8 cellular contexts compared by ENCODE assay signal in genomic region chr18:22168360-22168921, GRCh38. TPM values are rescaled to one million over a fixed set of nuclear protein-coding genes. Genes with fewer than 3 reads are reported as not detected.
DNase-seq lines count a peak whose midpoint lies in the region; ATAC-seq and TF ChIP-seq lines count a peak whose summit lies in the region.

No MANE protein-coding gene starts in this region.

- H2BK15ac ChIP-seq in mesenchymal stem cell (ENCODE audit: low read depth, poor library complexity, severe bottlenecking) = no peak overlapping the region

- no peak overlapping the region for H2BK120ac ChIP-seq in mesenchymal stem cell (ENCODE audit: low read depth, low read length)

- no peaks in the 10 kb centered on the region for H3K9me3 ChIP-seq in CD4-positive, alpha-beta T cell (ENCODE audit: control insufficient read depth, low read length)
- H3K9me3 ChIP-seq in mesenchymal stem cell (ENCODE audit: control insufficient read depth, low read length) = no peaks in the 10 kb centered on the region
- no peaks in the 10 kb centered on the region for H3K9me3 ChIP-seq in effector memory CD4-positive, alpha-beta T cell (ENCODE audit: control insufficient read depth, low read length)

- no peaks in the 10 kb centered on the region for H3K36me3 Mint-ChIP-seq in CD4-positive, alpha-beta T cell (ENCODE audit: low read depth)

- H3K27ac ChIP-seq in CD4-positive, alpha-beta T cell (ENCODE audit: low read depth, low read length) = no peak overlapping the region
- H3K27ac ChIP-seq in brain microvascular endothelial cell (no peak overlapping the region), mesenchymal stem cell (ENCODE audit: low read length, poor library complexity, severe bottlenecking) (no peak overlapping the region)
- H3K27ac ChIP-seq in effector memory CD4-positive, alpha-beta T cell (ENCODE audit: insufficient read depth, low read length, poor library complexity, severe bottlenecking) = no peak overlapping the region

- H3K9ac ChIP-seq in mesenchymal stem cell (ENCODE audit: low read length) = peak overlapping the region; percentile 54

- peak overlapping the region; percentile 50 for H3K4me2 ChIP-seq in mesenchymal stem cell (ENCODE audit: low read length, poor library complexity, severe bottlenecking)

- DNase-seq in CD4-positive, alpha-beta T cell = no peak
- DNase-seq in NCI-H146 treated with DMSO at 0.1 percent for 48 hours (lab: John Stamatoyannopoulos, UW; ENCODE audit: unreplicated experiment) (peak; percentile 55), brain microvascular endothelial cell (no peak), mesenchymal stem cell (peak; percentile 53)
- no peak for DNase-seq in effector memory CD4-positive, alpha-beta T cell

- no peaks in the 10 kb centered on the region for H3K79me1 ChIP-seq in mesenchymal stem cell (replicated peaks; ENCODE audit: low read length, poor library complexity, severe bottlenecking)

- intact Hi-C loops in CD4-positive, alpha-beta T cell (cut with DNase I, micrococcal nuclease) = loop anchor here in 1 of 2 experiments (10.0 kb wide), 1 partner anchor 56 kb away; no protein-coding TSS in a partner anchor

- no peak overlapping the region for H2BK5ac ChIP-seq in mesenchymal stem cell (ENCODE audit: low read depth, low read length, poor library complexity, severe bottlenecking)

- H3K23ac ChIP-seq in mesenchymal stem cell (ENCODE audit: low read length in 2 of 2) = no peak overlapping the region

- no peak for TF ChIP-seq CTCF in CD4-positive, alpha-beta T cell (IDR thresholded peaks at IDR 0.05)
- peak; percentile 35 for TF ChIP-seq CTCF in brain microvascular endothelial cell (IDR thresholded peaks at IDR 0.05; ENCODE audit: low read depth, low read length, missing control alignments)

- peak overlapping the region; percentile 66 for H3K4me3 Mint-ChIP-seq in CD4-positive, alpha-beta T cell

- H3K27ac Mint-ChIP-seq in CD4-positive, alpha-beta T cell = no peak overlapping the region

- no peak for ATAC-seq in CD4-positive, alpha-beta T cell (ENCODE audit: poor library complexity)
- no peak for ATAC-seq in GM21723 (IDR thresholded peaks at IDR 0.05; ENCODE audit: unreplicated experiment)
- ATAC-seq in GM21381 (IDR thresholded peaks at IDR 0.05; ENCODE audit: unreplicated experiment) = no peak
- no peak for ATAC-seq in HG03521 (IDR thresholded peaks at IDR 0.05; ENCODE audit: unreplicated experiment)

- H3K4me1 ChIP-seq in mesenchymal stem cell (ENCODE audit: control insufficient read depth, insufficient read depth, low read depth, low read length) = peaks cover 53% of the 10 kb centered on the region
- H3K4me1 ChIP-seq in effector memory CD4-positive, alpha-beta T cell (ENCODE audit: control insufficient read depth, insufficient read depth, low read length, poor library complexity, severe bottlenecking) = peaks cover 21% of the 10 kb centered on the region

- under 1% methylated on average over 28 of the region's 36 CpGs for WGBS in mesenchymal stem cell

- POLR2A ChIA-PET in CD4-positive, alpha-beta T cell (lab: Charles Lee) = no interaction called here

- CTCF ChIA-PET in CD4-positive, alpha-beta T cell (lab: Charles Lee) = no interaction called here

- H3K27me3 Mint-ChIP-seq in CD4-positive, alpha-beta T cell = peaks cover 80% of the 10 kb centered on the region

- no peak overlapping the region for H4K91ac ChIP-seq in mesenchymal stem cell (ENCODE audit: low read length)

- no peak overlapping the region for H2BK12ac ChIP-seq in mesenchymal stem cell (ENCODE audit: low read length in 2 of 2)

- H3K27me3 ChIP-seq in CD4-positive, alpha-beta T cell (ENCODE audit: control insufficient read depth, insufficient read depth, low read length) = peaks cover 91% of the 10 kb centered on the region
- peaks cover 44% of the 10 kb centered on the region for H3K27me3 ChIP-seq in brain microvascular endothelial cell (replicated peaks)
- H3K27me3 ChIP-seq in mesenchymal stem cell (ENCODE audit: control insufficient read depth in 1 of 2, insufficient read depth in 1 of 2, low read length in 2 of 2) = peaks cover 50 to 68% of the 10 kb centered on the region in 2 experiments
- H3K27me3 ChIP-seq in effector memory CD4-positive, alpha-beta T cell (replicated peaks; ENCODE audit: control insufficient read depth, insufficient read depth, low read length, poor library complexity, severe bottlenecking) = peaks cover 51% of the 10 kb centered on the region

- H3K9me3 Mint-ChIP-seq in CD4-positive, alpha-beta T cell = no peaks in the 10 kb centered on the region

- H3K14ac ChIP-seq in mesenchymal stem cell (ENCODE audit: low read length in 2 of 2) = no peak overlapping the region

- H3K4me1 Mint-ChIP-seq in CD4-positive, alpha-beta T cell (ENCODE audit: low read depth) = peaks cover 13% of the 10 kb centered on the region

- H4K8ac ChIP-seq in mesenchymal stem cell (ENCODE audit: low read length) = no peak overlapping the region

- no peak overlapping the region for H2AFZ ChIP-seq in mesenchymal stem cell (ENCODE audit: low read depth, low read length)

- in situ Hi-C loops in brain microvascular endothelial cell (cut with HindIII; ENCODE audit: low pct_ligation_motif_present, low sequenced_read_pairs) = no loop called here

- H2AK5ac ChIP-seq in mesenchymal stem cell (ENCODE audit: low read length, severe bottlenecking) = no peak overlapping the region

- H3K4me3 ChIP-seq in brain microvascular endothelial cell (ENCODE audit: low read depth, low read length) = peak overlapping the region; percentile 86
- H3K4me3 ChIP-seq in mesenchymal stem cell (ENCODE audit: insufficient read depth in 1 of 2, low read depth in 1 of 2, low read length in 2 of 2) = peak overlapping the region in 1 of 2 experiments; percentile 95
- H3K4me3 ChIP-seq in effector memory CD4-positive, alpha-beta T cell (ENCODE audit: insufficient read depth, low read depth, low read length, poor library complexity, severe bottlenecking) = no peak overlapping the region

- peaks cover 26% of the 10 kb centered on the region for H3K36me3 ChIP-seq in brain microvascular endothelial cell (replicated peaks)
- H3K36me3 ChIP-seq in mesenchymal stem cell (ENCODE audit: control insufficient read depth in 1 of 2, insufficient read depth in 2 of 2, low read depth in 1 of 2, low read length in 2 of 2) = peaks cover 0 to 3% of the 10 kb centered on the region in 2 experiments
- H3K36me3 ChIP-seq in effector memory CD4-positive, alpha-beta T cell (ENCODE audit: control insufficient read depth, insufficient read depth, low read length) = no peaks in the 10 kb centered on the region

- H3K18ac ChIP-seq in mesenchymal stem cell (ENCODE audit: low read depth in 1 of 2, low read length in 2 of 2) = no peak overlapping the region

- no peak overlapping the region for H3K4ac ChIP-seq in mesenchymal stem cell (ENCODE audit: low read depth in 1 of 2, low read length in 2 of 2)

RNA-seq across cellular contexts. Expression of gene GATA6, which starts 0.9 kb away (rescaled TPM):
- total RNA-seq in CD4-positive, alpha-beta T cell = under 1 TPM; 0.08 to 0.14 TPM
- polyA plus RNA-seq in mesenchymal stem cell (2013, experiment 1 of 2) = 3.4 TPM
- 3.4 TPM for polyA plus RNA-seq in mesenchymal stem cell (2013, experiment 2 of 2)

Comparison
In these comparisons a context has a peak if more than half of its experiments do, and no peak if none do; other contexts are left out.
1. DNase-seq: peak in NCI-H146 treated with DMSO at 0.1 percent for 48 hours (single experiment) and mesenchymal stem cell (single experiment); none in CD4-positive, alpha-beta T cell (0 of 10), brain microvascular endothelial cell (single experiment) and effector memory CD4-positive, alpha-beta T cell (0 of 3).